In the genomic region with DNA sequence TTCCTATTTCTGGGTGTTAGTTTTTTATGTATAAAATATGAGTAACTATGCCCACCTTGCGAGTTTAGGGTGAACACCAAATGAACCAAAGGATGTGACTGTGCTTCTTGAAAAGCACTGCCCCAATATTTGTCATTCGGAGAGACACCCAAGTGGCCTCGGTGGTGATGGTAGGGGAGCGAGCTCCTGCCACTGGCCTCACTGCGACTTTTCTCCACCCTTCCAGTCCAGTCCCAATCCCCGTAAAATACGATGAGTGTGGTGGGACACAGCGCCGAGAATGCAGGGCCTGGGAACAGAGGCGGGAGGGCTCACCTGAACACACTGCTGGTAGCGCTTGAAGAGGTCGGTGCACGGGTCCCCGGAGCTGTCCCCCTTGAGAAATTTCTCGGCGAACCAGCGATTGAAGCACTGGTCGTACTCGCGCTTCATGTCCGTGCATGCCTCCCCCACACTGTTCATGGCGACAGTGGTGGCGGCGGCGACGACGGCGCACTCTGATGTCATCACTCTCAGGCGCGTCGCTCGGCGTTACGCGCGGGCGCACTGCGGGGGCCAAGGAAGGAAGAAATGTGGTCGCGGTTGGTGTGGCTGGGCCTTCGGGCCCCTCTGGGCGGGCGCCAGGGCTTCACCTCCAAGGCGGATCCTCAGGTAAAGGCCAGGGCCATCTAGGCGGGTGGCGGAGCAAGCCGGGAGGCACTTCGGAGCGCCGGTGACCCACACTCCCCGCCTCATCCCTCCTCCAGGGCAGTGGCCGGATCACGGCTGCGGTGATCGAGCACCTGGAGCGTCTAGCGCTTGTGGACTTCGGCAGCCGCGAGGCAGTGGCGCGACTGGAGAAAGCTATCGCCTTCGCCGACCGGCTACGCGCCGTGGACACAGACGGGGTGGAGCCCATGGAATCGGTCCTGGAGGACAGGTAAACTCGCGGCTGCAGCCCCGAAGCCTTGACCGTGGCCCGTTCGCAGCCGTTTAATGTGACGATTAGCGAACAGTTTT, we compare ENCODE assay signal across 9 cellular contexts. TPM values are rescaled to one million over a fixed set of nuclear protein-coding genes. Genes with fewer than 3 reads are reported as not detected.
A peak's percentile ranks its signal among the peaks of the same experiment; 100 is the strongest.
DNase-seq lines count a peak whose midpoint lies in the region; ATAC-seq, FAIRE-seq and TF ChIP-seq lines count a peak whose summit lies in the region.
"Had no signal": no experiment of that assay in that cellular context is flagged by ENCODE, and none has a peak within 500 bp of the region (broad histone marks: within the 10 kb centered on the region; RNA-seq: fewer than 3 reads in every experiment).

A gene with protein sequence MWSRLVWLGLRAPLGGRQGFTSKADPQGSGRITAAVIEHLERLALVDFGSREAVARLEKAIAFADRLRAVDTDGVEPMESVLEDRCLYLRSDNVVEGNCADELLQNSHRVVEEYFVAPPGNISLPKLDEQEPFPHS (plus strand): TSS at position 534 of the 999 bp plus-strand sequence. CDS start 37 bp downstream, at position 571.
A gene (minus strand): TSS at position 474 of the 999 bp plus-strand sequence. CDS start 12 bp downstream, at position 462.

- H3K4me2 ChIP-seq in BLaER1: peak within 1 kb of the TSS; percentile 97
- H3K4me2 ChIP-seq in HepG2 (ENCODE audit: low read depth, low read length): peak within 1 kb of the TSS; percentile 87

- H4K20me1 ChIP-seq in BLaER1 (peaks cover 71% of the 10 kb centered on the region), HepG2 (ENCODE audit: insufficient read depth, low read length) (0 out of 2 replicates have a peak, but pooled peaks cover 2% of the 10 kb centered on the region)

- H3K4me3 ChIP-seq in BLaER1 (peak within 1 kb of the TSS; percentile 94), HepG2 (replicated peaks in 1 of 3; ENCODE audit: insufficient read depth in 1 of 3, low read depth in 2 of 3, low read length in 3 of 3) (peak within 1 kb of the TSS; percentile 81 to 97 (median 82))

- H2AFZ ChIP-seq in HepG2 (ENCODE audit: low read length): no peak within 1 kb of the TSS

- 0 out of 2 replicates have a peak, but pooled peaks have one; percentile 9 for TF ChIP-seq CTCF in HepG2 (CRISPR knock-in tag; IDR thresholded peaks at IDR 0.05)

- DNase-seq in GM19239 (ENCODE audit: insufficient read length, low spot score) (peak; percentile 66), NCI-H526 (lab: John Stamatoyannopoulos, UW) (peak; percentile 39 to 81), dedifferentiated amniotic fluid mesenchymal stem cell (ENCODE audit: extremely low spot score) (peak; percentile 61), HepG2 (ENCODE audit: low spot score) (peak; percentile 71)
- peak; percentile 88 for DNase-seq in activated CD4-positive, alpha-beta T cell treated with anti-CD3 and anti-CD28 coated beads, Interleukin-2, amount 50 U/mL, for 1 hour
- DNase-seq in stimulated activated CD4-positive, alpha-beta T cell treated with anti-CD3 and anti-CD28 coated beads, Interleukin-4, amount 100 ng/mL, for 1 hour: peak; percentile 88

- POLR2A ChIA-PET in HepG2 (lab: Yijun Ruan, JAX): interaction anchor here (0.6 to 1.4 kb wide), 8 partner anchors 8 to 189 kb away, joined by 3 to 7 read pairs (median 3); a partner anchor contains a TSS

- intact Hi-C loops in HepG2 (cut with micrococcal nuclease; ENCODE audit: unreplicated experiment): loop anchor here (2.0 kb wide), 1 partner anchor 23 kb away; a partner anchor contains a TSS

- H3K27ac ChIP-seq in BLaER1: peak within 1 kb of the TSS; percentile 94
- peak within 1 kb of the TSS; percentile 84 for H3K27ac ChIP-seq in HepG2 (ENCODE audit: extremely low read length, insufficient read depth, low read length)

- no peaks in the 10 kb centered on the region for H3K9me3 ChIP-seq in BLaER1
- H3K9me3 ChIP-seq in HepG2 (ENCODE audit: low read length): no peaks in the 10 kb centered on the region

- in situ Hi-C loops in HepG2 (cut with HindIII; ENCODE audit: extremely low pct_ligation_motif_present, low pct_unique_long_range_greater_than_20kb): no loop called here

- TF ChIP-seq POLR2A in HepG2 (IDR thresholded peaks at IDR 0.05; ENCODE audit: insufficient read depth in 1 of 2, low read depth in 2 of 2, low read length in 2 of 2): peak; percentile 90 to 98

- no peaks in the 10 kb centered on the region for H3K27me3 ChIP-seq in BLaER1
- no peaks in the 10 kb centered on the region; a peak in 1 of 5 replicates for H3K27me3 ChIP-seq in HepG2 (ENCODE audit: control insufficient read depth in 1 of 2, insufficient read depth in 2 of 2, low read length in 2 of 2)

- no peak; a peak in 2 of 4 replicates for TF ChIP-seq EP300 in HepG2 (IDR thresholded peaks at IDR 0.05; ENCODE audit: low read depth in 2 of 2, low read length in 2 of 2)
- TF ChIP-seq EP300 in HepG2 (CRISPR knock-in tag; IDR thresholded peaks at IDR 0.05; ENCODE audit: borderline replicate concordance): peak; percentile 30

- CTCF ChIA-PET in HepG2 (lab: Yijun Ruan, JAX; ENCODE audit: low intra/inter-chr PET ratio, low total read pairs): no interaction called here

- H3K36me3 ChIP-seq in BLaER1 (peaks cover 70% of the 10 kb centered on the region), HepG2 (replicated peaks in 1 of 2; ENCODE audit: control insufficient read depth in 1 of 2, insufficient read depth in 2 of 2, low read length in 2 of 2) (peaks cover 6 to 35% of the 10 kb centered on the region in 2 experiments)

- H3K79me2 ChIP-seq in HepG2 (ENCODE audit: insufficient read depth, low read length): peaks cover 60% of the 10 kb centered on the region

- TF ChIP-seq RAD21 in HepG2 (CRISPR knock-in tag; IDR thresholded peaks at IDR 0.05): peak; percentile 43

- ATAC-seq in HG03439 (IDR thresholded peaks at IDR 0.05; ENCODE audit: unreplicated experiment) (peak; percentile 92), HepG2 (peak; percentile 93)

- peaks cover 30% of the 10 kb centered on the region for H3K4me1 ChIP-seq in BLaER1
- peaks cover 30% of the 10 kb centered on the region for H3K4me1 ChIP-seq in HepG2 (ENCODE audit: insufficient read depth, low read length)

- WGBS in HepG2 (ENCODE audit: low lambda C conversion rate): 1% methylated on average over 15 of the region's 80 CpGs

- H3K9ac ChIP-seq in BLaER1: peak within 1 kb of the TSS; percentile 93
- H3K9ac ChIP-seq in HepG2 (ENCODE audit: insufficient read depth, low read depth, low read length): peak within 1 kb of the TSS; percentile 91

- FAIRE-seq in GM19239 (lab: Jason Lieb, UNC) (peak; percentile 91), HepG2 (lab: Jason Lieb, UNC) (peak; percentile 23)
- FAIRE-seq: colon had no signal

- BruUV-seq in HepG2 (replicated peaks; lab: Mats Ljungman, UMichigan): TSS peak; percentile 84

RNA-seq across cellular contexts. Expression of the first gene that starts in this region (rescaled TPM):
- 29.7 and 38.5 TPM in 2 replicates for total RNA-seq in HepG2 (2016; rRNA removed; fragmentation: Illumina TruSeq; extraction: Trizol)
- total RNA-seq in HepG2 (2016; cell fraction: cytosol; rRNA removed; fragmentation: Illumina TruSeq; extraction: Trizol; ENCODE audit: low read depth): 6.2 and 7.0 TPM in 2 replicates
- 27.8 and 40.0 TPM in 2 replicates for total RNA-seq in HepG2 (2016; cell fraction: insoluble cytoplasmic fraction; rRNA removed; fragmentation: Illumina TruSeq; extraction: Trizol)
- total RNA-seq in HepG2 (2016; cell fraction: membrane; rRNA removed; fragmentation: Illumina TruSeq; extraction: Trizol): 19.6 and 20.8 TPM in 2 replicates
- total RNA-seq in HepG2 (2016; cell fraction: nucleus; rRNA removed; fragmentation: Illumina TruSeq; extraction: Trizol): 15.6 and 15.8 TPM in 2 replicates
- 16.2 and 17.7 TPM in 2 replicates for polyA plus RNA-seq in HepG2 (2011; rRNA removed)
- polyA plus RNA-seq in HepG2 (2011; cell fraction: cytosol; rRNA removed): 11.9 and 14.7 TPM in 2 replicates
- 11.4 and 14.2 TPM in 2 replicates for polyA plus RNA-seq in HepG2 (2011; cell fraction: nucleus; rRNA removed)
- polyA plus RNA-seq in HepG2 (2012): 16.9 and 17.4 TPM in 2 replicates
- 6.3 and 6.9 TPM in 2 replicates for polyA plus RNA-seq in HepG2 (2016; cell fraction: cytosol; fragmentation: Illumina TruSeq; extraction: Trizol; ENCODE audit: low read depth)
- 39.2 and 42.0 TPM in 2 replicates for polyA plus RNA-seq in HepG2 (2016; cell fraction: insoluble cytoplasmic fraction; fragmentation: Illumina TruSeq; extraction: Trizol; ENCODE audit: low read depth)
- 16.7 and 17.8 TPM in 2 replicates for polyA plus RNA-seq in HepG2 (2016; cell fraction: membrane; fragmentation: Illumina TruSeq; extraction: Trizol; ENCODE audit: low read depth)
- 24.7 and 31.3 TPM in 2 replicates for polyA plus RNA-seq in HepG2 (2016; cell fraction: nucleus; fragmentation: Illumina TruSeq; extraction: Trizol; ENCODE audit: insufficient read depth, low read depth)
- 39.6 and 42.0 TPM in 2 replicates for polyA minus RNA-seq in HepG2 (2011; rRNA and poly(A)+ RNA removed; ENCODE audit: low replicate concordance)
- 11.3 and 14.5 TPM in 2 replicates for polyA minus RNA-seq in HepG2 (2011; cell fraction: cytosol; rRNA and poly(A)+ RNA removed)
- 13.5 and 15.9 TPM in 2 replicates for polyA minus RNA-seq in HepG2 (2011; cell fraction: nucleus; rRNA and poly(A)+ RNA removed)

RNA-seq across cellular contexts. Expression of the second gene that starts in this region (rescaled TPM):
- total RNA-seq in HepG2 (2016; rRNA removed; fragmentation: Illumina TruSeq; extraction: Trizol): 117 and 178 TPM in 2 replicates
- total RNA-seq in HepG2 (2016; cell fraction: cytosol; rRNA removed; fragmentation: Illumina TruSeq; extraction: Trizol; ENCODE audit: low read depth): 39.1 and 44.5 TPM in 2 replicates
- total RNA-seq in HepG2 (2016; cell fraction: insoluble cytoplasmic fraction; rRNA removed; fragmentation: Illumina TruSeq; extraction: Trizol): 119 and 181 TPM in 2 replicates
- total RNA-seq in HepG2 (2016; cell fraction: membrane; rRNA removed; fragmentation: Illumina TruSeq; extraction: Trizol): 111 and 122 TPM in 2 replicates
- 43.7 and 44.3 TPM in 2 replicates for total RNA-seq in HepG2 (2016; cell fraction: nucleus; rRNA removed; fragmentation: Illumina TruSeq; extraction: Trizol)
- polyA plus RNA-seq in HepG2 (2011; rRNA removed): 44.4 and 55.0 TPM in 2 replicates
- 24.2 and 38.0 TPM in 2 replicates for polyA plus RNA-seq in HepG2 (2011; cell fraction: cytosol; rRNA removed)
- 10.3 and 10.4 TPM in 2 replicates for polyA plus RNA-seq in HepG2 (2011; cell fraction: nucleus; rRNA removed)
- 53.7 and 57.3 TPM in 2 replicates for polyA plus RNA-seq in HepG2 (2012)
- 40.5 and 48.9 TPM in 2 replicates for polyA plus RNA-seq in HepG2 (2016; cell fraction: cytosol; fragmentation: Illumina TruSeq; extraction: Trizol; ENCODE audit: low read depth)
- 178 and 205 TPM in 2 replicates for polyA plus RNA-seq in HepG2 (2016; cell fraction: insoluble cytoplasmic fraction; fragmentation: Illumina TruSeq; extraction: Trizol; ENCODE audit: low read depth)
- 88.7 and 94.2 TPM in 2 replicates for polyA plus RNA-seq in HepG2 (2016; cell fraction: membrane; fragmentation: Illumina TruSeq; extraction: Trizol; ENCODE audit: low read depth)
- 77.8 and 83.9 TPM in 2 replicates for polyA plus RNA-seq in HepG2 (2016; cell fraction: nucleus; fragmentation: Illumina TruSeq; extraction: Trizol; ENCODE audit: insufficient read depth, low read depth)
- polyA minus RNA-seq in HepG2 (2011; rRNA and poly(A)+ RNA removed; ENCODE audit: low replicate concordance): 5.9 and 9.3 TPM in 2 replicates
- 16.6 and 18.5 TPM in 2 replicates for polyA minus RNA-seq in HepG2 (2011; cell fraction: cytosol; rRNA and poly(A)+ RNA removed)
- polyA minus RNA-seq in HepG2 (2011; cell fraction: nucleus; rRNA and poly(A)+ RNA removed): 11.6 and 11.8 TPM in 2 replicates

Comparison
In these comparisons a context has a peak if more than half of its experiments do, and no peak if none do; other contexts are left out.
1. Peak in every context shown above with its lines: DNase-seq, ATAC-seq, H3K4me3 ChIP-seq and H3K27ac ChIP-seq.